ENCODE assay signal across 7 cellular contexts in the genomic region with DNA sequence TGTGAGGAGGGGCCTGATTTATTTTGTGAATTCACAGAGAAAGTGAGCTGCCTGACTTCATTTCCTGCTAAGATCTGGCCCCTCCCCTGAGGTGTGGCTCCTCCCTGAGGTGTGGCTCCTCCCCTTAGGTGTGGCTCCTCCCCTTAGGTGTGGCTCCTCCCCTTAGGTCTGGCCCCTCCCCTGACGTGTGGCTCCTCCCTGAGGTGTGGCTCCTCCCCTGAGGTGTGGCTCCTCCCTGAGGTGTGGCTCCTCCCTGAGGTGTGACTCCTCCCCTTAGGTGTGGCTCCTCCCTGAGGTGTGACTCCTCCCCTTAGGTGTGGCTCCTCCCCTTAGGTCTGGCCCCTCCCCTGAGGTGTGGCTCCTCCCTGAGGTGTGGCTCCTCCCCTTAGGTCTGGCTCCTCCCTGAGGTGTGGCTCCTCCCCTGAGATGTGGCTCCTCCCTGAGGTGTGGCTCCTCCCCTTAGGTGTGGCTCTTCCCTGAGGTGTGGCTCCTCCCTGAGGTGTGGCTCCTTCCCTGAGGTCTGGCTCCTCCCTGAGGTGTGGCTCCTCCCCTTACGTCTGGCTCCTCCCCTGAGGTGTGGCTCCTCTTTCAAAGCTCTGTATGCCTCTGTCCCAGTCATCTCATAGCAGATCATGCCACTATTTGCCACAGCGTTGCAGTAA. TPM values are rescaled to one million over a fixed set of nuclear protein-coding genes. Genes with fewer than 3 reads are reported as not detected.
A peak's percentile ranks its signal among the peaks of the same experiment; 100 is the strongest.
DNase-seq lines count a peak whose midpoint lies in the region; ATAC-seq and TF ChIP-seq lines count a peak whose summit lies in the region.

No MANE protein-coding gene starts in this region.

- H3K27ac ChIP-seq in Peyer's patch: no peak overlapping the region

- TF ChIP-seq POLR2A in Peyer's patch (IDR thresholded peaks at IDR 0.05): no peak

- H3K4me3 ChIP-seq in Peyer's patch: no peak overlapping the region

- no peak overlapping the region for H3K27ac Mint-ChIP-seq in activated T-helper 1 cell treated with anti-CD3 and anti-CD28 coated beads, Interleukin-12 subunit alpha, Interleukin-12 subunit beta, Interleukin-2, Interleukin-4 antibody, amounts not matched to agents 30 ng/mL and 10 ng/mL and 1 ng/mL, durations not matched to agents 14 hours and 24 hours and 36 hours
- no peak overlapping the region for H3K27ac Mint-ChIP-seq in memory B cell

- H3K4me1 Mint-ChIP-seq in activated T-helper 1 cell treated with anti-CD3 and anti-CD28 coated beads, Interleukin-12 subunit alpha, Interleukin-12 subunit beta, Interleukin-2, Interleukin-4 antibody, amounts not matched to agents 30 ng/mL and 10 ng/mL and 1 ng/mL, durations not matched to agents 14 hours and 24 hours and 36 hours (ENCODE audit: low read depth): no peaks in the 10 kb centered on the region
- peaks cover 2% of the 10 kb centered on the region for H3K4me1 Mint-ChIP-seq in memory B cell

- no peaks in the 10 kb centered on the region for H3K27me3 ChIP-seq in Peyer's patch

- no peaks in the 10 kb centered on the region for H3K27me3 Mint-ChIP-seq in activated T-helper 1 cell treated with anti-CD3 and anti-CD28 coated beads, Interleukin-12 subunit alpha, Interleukin-12 subunit beta, Interleukin-2, Interleukin-4 antibody, amounts not matched to agents 30 ng/mL and 10 ng/mL and 1 ng/mL, durations not matched to agents 14 hours and 24 hours and 36 hours (ENCODE audit: insufficient read depth)
- no peaks in the 10 kb centered on the region for H3K27me3 Mint-ChIP-seq in memory B cell

- CTCF ChIA-PET in HEK293T (lab: Yijun Ruan, JAX): no interaction called here

- H3K9me3 Mint-ChIP-seq in activated T-helper 1 cell treated with anti-CD3 and anti-CD28 coated beads, Interleukin-12 subunit alpha, Interleukin-12 subunit beta, Interleukin-2, Interleukin-4 antibody, amounts not matched to agents 30 ng/mL and 10 ng/mL and 1 ng/mL, durations not matched to agents 14 hours and 24 hours and 36 hours: peaks cover 13% of the 10 kb centered on the region
- peaks cover 9% of the 10 kb centered on the region for H3K9me3 Mint-ChIP-seq in memory B cell

- no peaks in the 10 kb centered on the region for H3K36me3 ChIP-seq in Peyer's patch

- no peak for TF ChIP-seq CTCF in Peyer's patch (IDR thresholded peaks at IDR 0.05)

- POLR2A ChIA-PET in HEK293T (lab: Yijun Ruan, JAX): no interaction called here

- DNase-seq in HEK293T (ENCODE audit: extremely low spot score) (peak; percentile 64), Peyer's patch (peak in 2 of 3 donors; percentile 66 to 79), memory B cell (ENCODE audit: low spot score in 2 of 2) (peak; percentile 70 to 79), DMS79 (lab: John Stamatoyannopoulos, UW) (no peak)
- peak; percentile 49 for DNase-seq in activated T-helper 1 cell treated with anti-CD3 and anti-CD28 coated beads, Interleukin-12 subunit alpha, Interleukin-12 subunit beta, Interleukin-2, Interleukin-4 antibody, amounts not matched to agents 30 ng/mL and 10 ng/mL and 1 ng/mL, durations not matched to agents 14 hours and 24 hours and 36 hours (ENCODE audit: low spot score)

- H3K9me3 ChIP-seq in Peyer's patch: peaks cover 0 to 10% (median 0%) of the 10 kb centered on the region in 4 donors

- no peaks in the 10 kb centered on the region for H3K4me1 ChIP-seq in Peyer's patch

- H3K4me3 Mint-ChIP-seq in activated T-helper 1 cell treated with anti-CD3 and anti-CD28 coated beads, Interleukin-12 subunit alpha, Interleukin-12 subunit beta, Interleukin-2, Interleukin-4 antibody, amounts not matched to agents 30 ng/mL and 10 ng/mL and 1 ng/mL, durations not matched to agents 14 hours and 24 hours and 36 hours: no peak overlapping the region
- H3K4me3 Mint-ChIP-seq in memory B cell: no peak overlapping the region

- H3K36me3 Mint-ChIP-seq in activated T-helper 1 cell treated with anti-CD3 and anti-CD28 coated beads, Interleukin-12 subunit alpha, Interleukin-12 subunit beta, Interleukin-2, Interleukin-4 antibody, amounts not matched to agents 30 ng/mL and 10 ng/mL and 1 ng/mL, durations not matched to agents 14 hours and 24 hours and 36 hours (ENCODE audit: low read depth): peaks cover 6% of the 10 kb centered on the region
- H3K36me3 Mint-ChIP-seq in memory B cell: peaks cover 6% of the 10 kb centered on the region

- ATAC-seq in memory B cell (ENCODE audit: low read depth) (peak; percentile 71), HG02970 (IDR thresholded peaks at IDR 0.05; ENCODE audit: low FRiP score, unreplicated experiment) (no peak), HG02571 (IDR thresholded peaks at IDR 0.05; ENCODE audit: unreplicated experiment) (no peak)

- intact Hi-C loops in activated T-helper 1 cell treated with anti-CD3 and anti-CD28 coated beads, Interleukin-12 subunit alpha, Interleukin-12 subunit beta, Interleukin-2, Interleukin-4 antibody, amounts not matched to agents 30 ng/mL and 10 ng/mL and 1 ng/mL, durations not matched to agents 14 hours and 24 hours and 36 hours (cut with micrococcal nuclease): loop anchor here (1.0 to 5.0 kb wide), 3 partner anchors 27 to 389 kb away; a partner anchor contains a TSS

TF ChIP-seq in HEK293T, 16 proteins besides CTCF, POLR2A, EP300 and RAD21:
- no peak for TF ChIP-seq CTBP1 (IDR thresholded peaks at IDR 0.05; ENCODE audit: borderline replicate concordance)

RNA-seq across cellular contexts. Expression of a gene that starts 26.9 kb away (rescaled TPM):
- 1 to 10 TPM; 1.7 to 6.6 (median 2.2) TPM for total RNA-seq in Peyer's patch
- total RNA-seq in activated T-helper 1 cell treated with anti-CD3 and anti-CD28 coated beads, Interleukin-12 subunit alpha, Interleukin-12 subunit beta, Interleukin-2, Interleukin-4 antibody, amounts not matched to agents 30 ng/mL and 10 ng/mL and 1 ng/mL, durations not matched to agents 14 hours and 24 hours and 36 hours: 1.8 and 1.9 TPM in 2 replicates
